Comparison of ENCODE assay signal across 8 cellular contexts in genomic region chr4:76781698-76782595, GRCh38.
A peak's percentile ranks its signal among the peaks of the same experiment; 100 is the strongest.
DNase-seq lines count a peak whose midpoint lies in the region; ATAC-seq and TF ChIP-seq lines count a peak whose summit lies in the region.
"Had no signal": no experiment of that assay in that cellular context is flagged by ENCODE, and none has a peak within 500 bp of the region (broad histone marks: within the 10 kb centered on the region; RNA-seq: fewer than 3 reads in every experiment).

No MANE protein-coding gene starts in this region.

- no peaks in the 10 kb centered on the region for H3K9me3 ChIP-seq in HUES64 (ENCODE audit: insufficient read depth, low read depth, low read length)

- peaks cover 23% of the 10 kb centered on the region for H3K4me1 ChIP-seq in HUES64 (ENCODE audit: insufficient read depth, low read length)

- no peaks in the 10 kb centered on the region for H3K27me3 ChIP-seq in HUES64 (ENCODE audit: insufficient read depth, low read length)

- peak overlapping the region; percentile 78 for H3K27ac ChIP-seq in HUES64 (ENCODE audit: low read depth, low read length)

- H3K4me3 Mint-ChIP-seq in activated CD8-positive, alpha-beta T cell treated with anti-CD3 and anti-CD28 coated beads, Interleukin-2, amount 10 ng/mL, durations not matched to agents 7 days and 5 days, result no peak overlapping the region
- H3K4me3 Mint-ChIP-seq: T-helper 1 cell treated with Interleukin-12 subunit alpha and Interleukin-12 subunit beta and Interleukin-4 antibody, amounts not matched to agents 30 μg/mL and 1 μg/mL, for 36 hours had no signal

- DNase-seq in choroid plexus epithelial cell (ENCODE audit: low read depth) (peak; percentile 97), smooth muscle cell of the brain vasculature (ENCODE audit: low read depth, low spot score) (peak; percentile 39), NCI-H524 (lab: John Stamatoyannopoulos, UW) (no peak)
- DNase-seq in activated CD8-positive, alpha-beta T cell treated with anti-CD3 and anti-CD28 coated beads, Interleukin-2, amount 10 ng/mL, durations not matched to agents 7 days and 5 days, result no peak

- H3K4me3 ChIP-seq in HUES64 (ENCODE audit: low read length), result no peak overlapping the region
- H3K4me3 ChIP-seq in choroid plexus epithelial cell (ENCODE audit: low read depth, low read length), result no peak overlapping the region

- H3K9ac ChIP-seq in HUES64 (ENCODE audit: low read depth, low read length), result peak overlapping the region; percentile 8; the same call in 1 of the 2 replicates

- CTCF ChIA-PET in activated CD8-positive, alpha-beta T cell treated with anti-CD3 and anti-CD28 coated beads, Interleukin-2, amount 10 ng/mL, durations not matched to agents 7 days and 5 days (lab: Charles Lee), result no interaction called here

- H3K36me3 Mint-ChIP-seq in activated CD8-positive, alpha-beta T cell treated with anti-CD3 and anti-CD28 coated beads, Interleukin-2, amount 10 ng/mL, durations not matched to agents 7 days and 5 days (ENCODE audit: low read depth), result no peaks in the 10 kb centered on the region

- no peak for TF ChIP-seq CTCF in choroid plexus epithelial cell (conservative IDR thresholded peaks at IDR 0.05; ENCODE audit: low read depth, low read length)

- POLR2A ChIA-PET in activated CD8-positive, alpha-beta T cell treated with anti-CD3 and anti-CD28 coated beads, Interleukin-2, amount 10 ng/mL, durations not matched to agents 7 days and 5 days (lab: Charles Lee), result no interaction called here

- WGBS in HUES64, result 87% methylated on average over 7 of the region's 7 CpGs

- no peaks in the 10 kb centered on the region for H3K27me3 Mint-ChIP-seq in activated CD8-positive, alpha-beta T cell treated with anti-CD3 and anti-CD28 coated beads, Interleukin-2, amount 10 ng/mL, durations not matched to agents 7 days and 5 days (ENCODE audit: low read depth)

- ATAC-seq in GM19023 (IDR thresholded peaks at IDR 0.05; ENCODE audit: unreplicated experiment) (peak; percentile 72), HG03520 (IDR thresholded peaks at IDR 0.05; ENCODE audit: unreplicated experiment) (no peak)
- no peak for ATAC-seq in activated CD8-positive, alpha-beta T cell treated with anti-CD3 and anti-CD28 coated beads, Interleukin-2, amount 10 ng/mL, durations not matched to agents 7 days and 5 days

- H3K27ac Mint-ChIP-seq in activated CD8-positive, alpha-beta T cell treated with anti-CD3 and anti-CD28 coated beads, Interleukin-2, amount 10 ng/mL, durations not matched to agents 7 days and 5 days, result no peak overlapping the region
- H3K27ac Mint-ChIP-seq: T-helper 1 cell treated with Interleukin-12 subunit alpha and Interleukin-12 subunit beta and Interleukin-4 antibody, amounts not matched to agents 30 μg/mL and 1 μg/mL, for 36 hours had no signal

- no peaks in the 10 kb centered on the region for H3K9me3 Mint-ChIP-seq in activated CD8-positive, alpha-beta T cell treated with anti-CD3 and anti-CD28 coated beads, Interleukin-2, amount 10 ng/mL, durations not matched to agents 7 days and 5 days (ENCODE audit: insufficient read depth)
- H3K9me3 Mint-ChIP-seq: T-helper 1 cell treated with Interleukin-12 subunit alpha and Interleukin-12 subunit beta and Interleukin-4 antibody, amounts not matched to agents 30 μg/mL and 1 μg/mL, for 36 hours had no signal

- peaks cover 9% of the 10 kb centered on the region for H3K4me1 Mint-ChIP-seq in activated CD8-positive, alpha-beta T cell treated with anti-CD3 and anti-CD28 coated beads, Interleukin-2, amount 10 ng/mL, durations not matched to agents 7 days and 5 days (ENCODE audit: low read depth)

- H3K36me3 ChIP-seq in HUES64 (ENCODE audit: insufficient read depth, low read length), result peaks cover 47% of the 10 kb centered on the region

Comparison
In these comparisons a context has a peak if more than half of its experiments do, and no peak if none do; other contexts are left out.
1. DNase-seq: peak in choroid plexus epithelial cell (single experiment) and smooth muscle cell of the brain vasculature (single experiment); none in activated CD8-positive, alpha-beta T cell treated with anti-CD3 and anti-CD28 coated beads, Interleukin-2, amount 10 ng/mL, durations not matched to agents 7 days and 5 days (single experiment) and NCI-H524 (0 of 2).